In genomic region chr15:86620636-86621349, GRCh38 we compare ENCODE assay signal across 19 cellular contexts.
"Had no signal": no experiment of that assay in that cellular context is flagged by ENCODE, and none has a peak within 500 bp of the region (broad histone marks: within the 10 kb centered on the region; RNA-seq: fewer than 3 reads in every experiment).

No MANE protein-coding gene starts in this region.

- H3K9me3 Mint-ChIP-seq: activated CD4-positive, alpha-beta memory T cell treated with anti-CD3 and anti-CD28 coated beads, Interleukin-2, amount 10 ng/mL, durations not matched to agents 7 days and 5 days; activated naive CD4-positive, alpha-beta T cell treated with anti-CD3 and anti-CD28 coated beads for 36 hours; activated naive CD8-positive, alpha-beta T cell treated with anti-CD3 and anti-CD28 coated beads, Interleukin-2, amount 50 U/mL, for 24 hours; activated T-helper 2 cell treated with anti-CD3 and anti-CD28 coated beads, Interferon-gamma antibody, Interleukin-2, Interleukin-4, amounts not matched to agents 10 μg/mL and 5 μg/mL and 100 μg/mL, durations not matched to agents 14 hours and 24 hours and 36 hours; nephron progenitor cell; stimulated activated effector memory CD8-positive, alpha-beta T cell treated with anti-CD3 and anti-CD28 coated beads, Interleukin-12 subunit alpha, Interleukin-12 subunit beta, amount 100 ng/mL, for 72 hours had no signal

- H3K27ac ChIP-seq: esophagus squamous epithelium, right atrium auricular region, skin epidermis, thoracic aorta, upper lobe of right lung had no signal

- H3K36me3 ChIP-seq: esophagus squamous epithelium, right atrium auricular region, thoracic aorta, upper lobe of right lung had no signal

- H3K27me3 ChIP-seq: esophagus squamous epithelium, right atrium auricular region, upper lobe of right lung had no signal

- H3K27me3 Mint-ChIP-seq: activated B cell treated with CpG ODN at 0.5 μM for 24 hours; activated naive CD8-positive, alpha-beta T cell treated with anti-CD3 and anti-CD28 coated beads, Interleukin-2, amount 50 U/mL, for 24 hours had no signal

- ATAC-seq: activated naive CD8-positive, alpha-beta T cell treated with anti-CD3 and anti-CD28 coated beads, Interleukin-2, amount 50 U/mL, for 24 hours; stimulated activated effector memory CD8-positive, alpha-beta T cell treated with anti-CD3 and anti-CD28 coated beads, Interleukin-12 subunit alpha, Interleukin-12 subunit beta, amount 100 ng/mL, for 72 hours; upper lobe of right lung had no signal

- H3K9me3 ChIP-seq: esophagus squamous epithelium, right atrium auricular region, thoracic aorta, upper lobe of right lung had no signal

- H3K4me1 ChIP-seq: right atrium auricular region, upper lobe of right lung had no signal

- H3K27ac Mint-ChIP-seq: activated B cell treated with CpG ODN at 0.5 μM for 24 hours; activated CD4-positive, alpha-beta memory T cell treated with anti-CD3 and anti-CD28 coated beads, Interleukin-2, amount 10 ng/mL, durations not matched to agents 7 days and 5 days; activated naive CD4-positive, alpha-beta T cell treated with anti-CD3 and anti-CD28 coated beads for 36 hours; activated naive CD8-positive, alpha-beta T cell treated with anti-CD3 and anti-CD28 coated beads, Interleukin-2, amount 50 U/mL, for 24 hours; activated T-helper 2 cell treated with anti-CD3 and anti-CD28 coated beads, Interferon-gamma antibody, Interleukin-2, Interleukin-4, amounts not matched to agents 10 μg/mL and 5 μg/mL and 100 μg/mL, durations not matched to agents 14 hours and 24 hours and 36 hours; progenitor cell of endocrine pancreas; stimulated activated effector memory CD8-positive, alpha-beta T cell treated with anti-CD3 and anti-CD28 coated beads, Interleukin-12 subunit alpha, Interleukin-12 subunit beta, amount 100 ng/mL, for 72 hours had no signal

- H3K36me3 Mint-ChIP-seq: stimulated activated effector memory CD8-positive, alpha-beta T cell treated with anti-CD3 and anti-CD28 coated beads, Interleukin-12 subunit alpha, Interleukin-12 subunit beta, amount 100 ng/mL, for 72 hours had no signal

- DNase-seq: activated B cell treated with CpG ODN at 0.5 μM for 24 hours; activated CD4-positive, alpha-beta memory T cell treated with anti-CD3 and anti-CD28 coated beads, Interleukin-2, amount 10 ng/mL, durations not matched to agents 7 days and 5 days; activated CD4-positive, alpha-beta T cell treated with anti-CD3 and anti-CD28 coated beads for 48 hours; activated naive CD4-positive, alpha-beta T cell treated with anti-CD3 and anti-CD28 coated beads for 36 hours; activated naive CD8-positive, alpha-beta T cell treated with anti-CD3 and anti-CD28 coated beads, Interleukin-2, amount 50 U/mL, for 24 hours; activated T-cell treated with anti-CD3 and anti-CD28 coated beads, Interleukin-2, amount 50 U/mL, for 1 hour; aorta; effector memory CD4-positive, alpha-beta T cell; esophagus squamous epithelium; nephron progenitor cell; occipital lobe; stimulated activated CD4-positive, alpha-beta T cell treated with anti-CD3 and anti-CD28 coated beads, Interleukin-4, amount 100 ng/mL, for 24 hours; upper lobe of right lung had no signal

- H3K4me1 Mint-ChIP-seq: activated B cell treated with CpG ODN at 0.5 μM for 24 hours had no signal

- H3K4me3 ChIP-seq: esophagus squamous epithelium, right atrium auricular region, skin epidermis, thoracic aorta, upper lobe of right lung had no signal

- H3K4me3 Mint-ChIP-seq: activated B cell treated with CpG ODN at 0.5 μM for 24 hours; activated CD4-positive, alpha-beta memory T cell treated with anti-CD3 and anti-CD28 coated beads, Interleukin-2, amount 10 ng/mL, durations not matched to agents 7 days and 5 days; activated naive CD4-positive, alpha-beta T cell treated with anti-CD3 and anti-CD28 coated beads for 36 hours; activated naive CD8-positive, alpha-beta T cell treated with anti-CD3 and anti-CD28 coated beads, Interleukin-2, amount 50 U/mL, for 24 hours; nephron progenitor cell; stimulated activated effector memory CD8-positive, alpha-beta T cell treated with anti-CD3 and anti-CD28 coated beads, Interleukin-12 subunit alpha, Interleukin-12 subunit beta, amount 100 ng/mL, for 72 hours had no signal
